ENCODE assay signal across 1 cellular context in the genomic region with DNA sequence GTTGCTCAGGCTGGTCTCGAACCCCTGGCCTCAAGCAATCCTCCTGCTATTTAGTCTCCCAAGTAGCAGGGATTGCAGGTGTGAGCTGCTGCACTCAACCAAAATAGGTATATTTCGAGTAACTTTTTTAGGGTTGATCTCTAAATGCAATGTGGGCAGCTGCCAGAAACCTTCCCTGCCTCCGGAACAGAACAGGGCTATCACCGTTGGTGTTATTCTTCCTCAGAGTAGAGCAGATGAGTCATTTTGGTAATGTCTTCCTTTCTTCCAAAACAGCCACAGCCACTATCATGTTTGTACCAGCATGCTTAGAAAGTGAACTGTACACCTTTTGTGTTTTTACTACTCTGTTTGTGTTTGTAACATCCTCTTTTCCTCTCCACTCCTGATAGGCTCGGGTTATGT.
TF ChIP-seq lines count a peak whose summit lies in the region.

No MANE protein-coding gene starts in this region.

TF ChIP-seq in endothelial cell of umbilical vein, 7 proteins besides CTCF, POLR2A, EP300 and RAD21 (continued from another document):
- TF ChIP-seq EZH2 (IDR thresholded peaks at IDR 0.05; ENCODE audit: borderline replicate concordance, low read depth, low read length, severe bottlenecking) = no peak
- TF ChIP-seq POLR2AphosphoS5 (IDR thresholded peaks at IDR 0.05; ENCODE audit: insufficient read depth, low read depth, low read length) = no peak
